In genomic region chr19:46271488-46272197, GRCh38 we compare ENCODE assay signal across 9 cellular contexts. TPM values are rescaled to one million over a fixed set of nuclear protein-coding genes. Genes with fewer than 3 reads are reported as not detected.
DNase-seq lines count a peak whose midpoint lies in the region; ATAC-seq and TF ChIP-seq lines count a peak whose summit lies in the region.
"Had no signal": no experiment of that assay in that cellular context is flagged by ENCODE, and none has a peak within 500 bp of the region (broad histone marks: within the 10 kb centered on the region; RNA-seq: fewer than 3 reads in every experiment).

No MANE protein-coding gene starts in this region.

- TF ChIP-seq EP300 in gastroesophageal sphincter (IDR thresholded peaks at IDR 0.05) = no peak

- no peaks in the 10 kb centered on the region for H3K9me3 Mint-ChIP-seq in activated naive CD4-positive, alpha-beta T cell treated with anti-CD3 and anti-CD28 coated beads for 36 hours
- H3K9me3 Mint-ChIP-seq in stimulated activated naive CD8-positive, alpha-beta T cell treated with anti-CD3 and anti-CD28 coated beads, Interleukin-15, Interleukin-2, amounts not matched to agents 100 ng/mL and 50 ng/mL, for 24 hours = no peaks in the 10 kb centered on the region
- H3K9me3 Mint-ChIP-seq in neural progenitor cell = no peaks in the 10 kb centered on the region

- H3K79me2 ChIP-seq in neural progenitor cell (ENCODE audit: low read depth) = no peaks in the 10 kb centered on the region

- no peak overlapping the region for H2AFZ ChIP-seq in neural progenitor cell (replicated peaks)

- no peak for TF ChIP-seq CTCF in gastroesophageal sphincter (IDR thresholded peaks at IDR 0.05)
- no peak for TF ChIP-seq CTCF in neural progenitor cell (IDR thresholded peaks at IDR 0.05)

- H3K4me2 ChIP-seq in neural progenitor cell = no peak overlapping the region

- no peaks in the 10 kb centered on the region for H3F3A ChIP-seq in neural progenitor cell (ENCODE audit: low read depth)

- H3K27me3 ChIP-seq in gastroesophageal sphincter (peaks cover 18% of the 10 kb centered on the region), neural progenitor cell (no peaks in the 10 kb centered on the region)

- H3K9me3 ChIP-seq in gastroesophageal sphincter (no peaks in the 10 kb centered on the region), neural progenitor cell (ENCODE audit: low read depth) (no peaks in the 10 kb centered on the region)

- H3K27ac Mint-ChIP-seq in activated naive CD4-positive, alpha-beta T cell treated with anti-CD3 and anti-CD28 coated beads for 36 hours = no peak overlapping the region
- peak overlapping the region; percentile 71 for H3K27ac Mint-ChIP-seq in stimulated activated naive CD8-positive, alpha-beta T cell treated with anti-CD3 and anti-CD28 coated beads, Interleukin-15, Interleukin-2, amounts not matched to agents 100 ng/mL and 50 ng/mL, for 24 hours
- H3K27ac Mint-ChIP-seq in neural progenitor cell = no peak overlapping the region

- intact Hi-C loops in activated naive CD4-positive, alpha-beta T cell treated with anti-CD3 and anti-CD28 coated beads for 36 hours (cut with micrococcal nuclease) = no loop called here

- H3K4me1 Mint-ChIP-seq in activated naive CD4-positive, alpha-beta T cell treated with anti-CD3 and anti-CD28 coated beads for 36 hours (ENCODE audit: low read depth) = peaks cover 8% of the 10 kb centered on the region
- peaks cover 25% of the 10 kb centered on the region for H3K4me1 Mint-ChIP-seq in stimulated activated naive CD8-positive, alpha-beta T cell treated with anti-CD3 and anti-CD28 coated beads, Interleukin-15, Interleukin-2, amounts not matched to agents 100 ng/mL and 50 ng/mL, for 24 hours (ENCODE audit: low read depth)
- peaks cover 7% of the 10 kb centered on the region for H3K4me1 Mint-ChIP-seq in neural progenitor cell

- peaks cover 31% of the 10 kb centered on the region for H3K27me3 Mint-ChIP-seq in activated naive CD4-positive, alpha-beta T cell treated with anti-CD3 and anti-CD28 coated beads for 36 hours (ENCODE audit: low read depth)
- H3K27me3 Mint-ChIP-seq in stimulated activated naive CD8-positive, alpha-beta T cell treated with anti-CD3 and anti-CD28 coated beads, Interleukin-15, Interleukin-2, amounts not matched to agents 100 ng/mL and 50 ng/mL, for 24 hours = peaks cover 27% of the 10 kb centered on the region
- peaks cover 3% of the 10 kb centered on the region for H3K27me3 Mint-ChIP-seq in neural progenitor cell (ENCODE audit: insufficient read depth, low read depth)

- H3K27ac ChIP-seq in gastroesophageal sphincter = no peak overlapping the region
- no peak overlapping the region for H3K27ac ChIP-seq in neural progenitor cell

- TF ChIP-seq POLR2A in gastroesophageal sphincter (IDR thresholded peaks at IDR 0.05) = no peak

- H3K4me1 ChIP-seq in gastroesophageal sphincter (no peaks in the 10 kb centered on the region), neural progenitor cell (peaks cover 10% of the 10 kb centered on the region)

- CTCF ChIA-PET in activated naive CD4-positive, alpha-beta T cell treated with anti-CD3 and anti-CD28 coated beads for 36 hours (lab: Charles Lee) = interaction anchor here (0.7 to 1.2 kb wide), 2 partner anchors 39 to 234 kb away, joined by 3 to 4 read pairs; no protein-coding TSS in a partner anchor

- H4K20me1 ChIP-seq in neural progenitor cell (ENCODE audit: low read depth) = no peaks in the 10 kb centered on the region

- H3K9ac ChIP-seq in neural progenitor cell = no peak overlapping the region

- peak; percentile 34 for DNase-seq in activated naive CD4-positive, alpha-beta T cell treated with anti-CD3 and anti-CD28 coated beads for 36 hours
- no peak for DNase-seq in activated naive CD4-positive, alpha-beta T cell (lab: John Stamatoyannopoulos, UW)
- DNase-seq in SW 1271 (lab: John Stamatoyannopoulos, UW) = peak; percentile 15 to 42
- DNase-seq in DMS114 treated with DMSO at 0.1 percent for 48 hours (lab: John Stamatoyannopoulos, UW; ENCODE audit: unreplicated experiment) = no peak
- no peak for DNase-seq in neural progenitor cell (ENCODE audit: low spot score)

- H3K36me3 ChIP-seq in gastroesophageal sphincter (no peaks in the 10 kb centered on the region), neural progenitor cell (no peaks in the 10 kb centered on the region)

- H3K4me3 ChIP-seq in gastroesophageal sphincter = no peak overlapping the region
- no peak overlapping the region for H3K4me3 ChIP-seq in neural progenitor cell

- WGBS in gastroesophageal sphincter (ENCODE audit: low coverage in 1 of 2), 2 donors = 44 to 100% methylated on average over 1 to 7 of the region's 8 CpGs

- ATAC-seq in gastroesophageal sphincter = peak; percentile 31
- no peak for ATAC-seq in GM21390 (IDR thresholded peaks at IDR 0.05; ENCODE audit: unreplicated experiment)

- no peaks in the 10 kb centered on the region for H3K36me3 Mint-ChIP-seq in activated naive CD4-positive, alpha-beta T cell treated with anti-CD3 and anti-CD28 coated beads for 36 hours (ENCODE audit: low read depth)
- H3K36me3 Mint-ChIP-seq in stimulated activated naive CD8-positive, alpha-beta T cell treated with anti-CD3 and anti-CD28 coated beads, Interleukin-15, Interleukin-2, amounts not matched to agents 100 ng/mL and 50 ng/mL, for 24 hours (ENCODE audit: low read depth) = no peaks in the 10 kb centered on the region
- no peaks in the 10 kb centered on the region for H3K36me3 Mint-ChIP-seq in neural progenitor cell

- no peak overlapping the region for H3K4me3 Mint-ChIP-seq in activated naive CD4-positive, alpha-beta T cell treated with anti-CD3 and anti-CD28 coated beads for 36 hours
- H3K4me3 Mint-ChIP-seq in stimulated activated naive CD8-positive, alpha-beta T cell treated with anti-CD3 and anti-CD28 coated beads, Interleukin-15, Interleukin-2, amounts not matched to agents 100 ng/mL and 50 ng/mL, for 24 hours = peak overlapping the region; percentile 12
- H3K4me3 Mint-ChIP-seq in neural progenitor cell = no peak overlapping the region

RNA-seq across cellular contexts. Expression of gene HIF3A, which starts 25.2 kb away (rescaled TPM):
- total RNA-seq in activated naive CD4-positive, alpha-beta T cell treated with anti-CD3 and anti-CD28 coated beads for 36 hours = not detected
- total RNA-seq in gastroesophageal sphincter (100 to 1,000 TPM in 3 of 4 donors, 10 to 100 TPM in 1; 49.3 to 383 (median 144) TPM), neural progenitor cell (ENCODE audit: low replicate concordance) (6.7 and 18.0 TPM in 2 replicates)

RNA-seq across cellular contexts. Expression of gene IGFL1, which starts 42.1 kb away (rescaled TPM):
- not detected for total RNA-seq in activated naive CD4-positive, alpha-beta T cell treated with anti-CD3 and anti-CD28 coated beads for 36 hours
- 1 to 10 TPM in 1 of 4 donors, not detected in 3; 1.2 TPM for total RNA-seq in gastroesophageal sphincter
- total RNA-seq in neural progenitor cell (ENCODE audit: low replicate concordance) = not detected in 2 replicates
- total RNA-seq: lung microvascular endothelial cell had no signal

Comparison
In these comparisons a context has a peak if more than half of its experiments do, and no peak if none do; other contexts are left out.
1. DNase-seq: peak in activated naive CD4-positive, alpha-beta T cell treated with anti-CD3 and anti-CD28 coated beads for 36 hours (single experiment) and SW 1271 (2 of 2); none in activated naive CD4-positive, alpha-beta T cell (0 of 4), DMS114 treated with DMSO at 0.1 percent for 48 hours (single experiment) and neural progenitor cell (single experiment).